9 cellular contexts compared by ENCODE assay signal in the genomic region with DNA sequence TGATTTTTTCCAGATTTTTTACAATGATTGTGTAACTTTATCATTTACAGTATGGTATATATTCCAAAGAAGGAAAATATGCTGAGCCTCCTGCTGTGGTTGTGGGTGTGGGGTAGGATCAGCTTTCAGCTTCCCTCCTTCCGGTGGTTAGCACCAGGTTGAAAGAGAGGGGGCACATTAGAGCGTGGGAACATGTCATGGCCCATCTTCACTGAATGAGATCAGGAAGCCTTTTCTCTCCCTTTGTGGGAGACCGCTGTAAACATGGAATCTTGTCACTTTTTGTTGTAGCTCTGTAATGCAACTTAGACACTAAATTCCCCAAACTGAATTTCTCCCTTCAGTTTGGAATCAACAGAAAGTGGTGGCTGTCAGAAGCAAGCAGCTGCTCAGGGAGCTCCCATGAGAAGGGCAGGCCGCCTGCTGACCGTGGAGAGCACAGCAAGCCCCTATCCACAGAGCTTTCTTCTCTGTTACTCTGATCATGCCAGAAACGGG.
DNase-seq lines count a peak whose midpoint lies in the region; ATAC-seq and TF ChIP-seq lines count a peak whose summit lies in the region.
"Had no signal": no experiment of that assay in that cellular context is flagged by ENCODE, and none has a peak within 500 bp of the region (broad histone marks: within the 10 kb centered on the region; RNA-seq: fewer than 3 reads in every experiment).

No MANE protein-coding gene starts in this region.

- no peaks in the 10 kb centered on the region for H3K27me3 ChIP-seq in Panc1 (ENCODE audit: control insufficient read depth, insufficient read depth, low read length)

- CTCF ChIA-PET in Panc1 (lab: Charles Lee): interaction anchor here (0.6 to 1.6 kb wide), 3 partner anchors 71 to 283 kb away, joined by 3 to 4 read pairs (median 3); no protein-coding TSS in a partner anchor

- no peaks in the 10 kb centered on the region for H3K4me1 ChIP-seq in Panc1 (ENCODE audit: control insufficient read depth, insufficient read depth, low read length)

- no TSS peak for BruUV-seq in Panc1 (replicated peaks; lab: Mats Ljungman, UMichigan)

- H3K9me3 ChIP-seq in Panc1 (ENCODE audit: control insufficient read depth, insufficient read depth, low read depth, low read length): no peaks in the 10 kb centered on the region

- H3K4me3 ChIP-seq in Panc1 (ENCODE audit: low read depth in 2 of 2, low read length in 2 of 2) (no peak overlapping the region), fibroblast of the aortic adventitia (ENCODE audit: low read depth, low read length) (no peak overlapping the region)
- H3K4me3 ChIP-seq: PC-9 had no signal

- POLR2A ChIA-PET in Panc1 (lab: Charles Lee): no interaction called here

- ATAC-seq in Panc1 (peak; percentile 73; the same call in 1 of the 2 replicates), GM21447 (IDR thresholded peaks at IDR 0.05; ENCODE audit: unreplicated experiment) (no peak)

- in situ Hi-C loops in Panc1 (cut with HindIII; ENCODE audit: low pct_unique_long_range_greater_than_20kb, low sequenced_read_pairs) (no loop called here), G401 (cut with HindIII; ENCODE audit: low sequenced_read_pairs) (no loop called here)

- intact Hi-C loops in Panc1 (cut with micrococcal nuclease; ENCODE audit: unreplicated experiment): no loop called here

- no peaks in the 10 kb centered on the region for H3K36me3 ChIP-seq in Panc1 (ENCODE audit: control insufficient read depth, insufficient read depth, low read length)

- H3K27ac ChIP-seq in Panc1 (ENCODE audit: low read length): no peak overlapping the region
- H3K27ac ChIP-seq: PC-9 had no signal

- DNase-seq in H4 (ENCODE audit: low spot score) (peak; percentile 50), Panc1 (ENCODE audit: low read depth, low spot score) (no peak), fibroblast of the aortic adventitia (ENCODE audit: low read depth) (peak; percentile 29), retina (peak; percentile 76), cortex of kidney (lab: John Stamatoyannopoulos, UW) (no peak), NOMO-1 treated with DMSO at 0.1 percent for 48 hours (lab: John Stamatoyannopoulos, UW; ENCODE audit: unreplicated experiment) (no peak), G401 (ENCODE audit: low spot score) (no peak)
- DNase-seq: PC-9 had no signal

- TF ChIP-seq CTCF in Panc1 (IDR thresholded peaks at IDR 0.05) (peak; percentile 45), fibroblast of the aortic adventitia (IDR thresholded peaks at IDR 0.05; ENCODE audit: insufficient read depth, low read length) (peak; percentile 49)

Comparison
In these comparisons a context has a peak if more than half of its experiments do, and no peak if none do; other contexts are left out.
1. DNase-seq: peak in H4 (single experiment), fibroblast of the aortic adventitia (single experiment) and retina (single experiment); none in Panc1 (single experiment), cortex of kidney (single experiment), NOMO-1 treated with DMSO at 0.1 percent for 48 hours (single experiment) and G401 (single experiment).